8 cellular contexts compared by ENCODE assay signal in genomic region chr17:64216385-64217248, GRCh38. TPM values are rescaled to one million over a fixed set of nuclear protein-coding genes. Genes with fewer than 3 reads are reported as not detected.
A peak's percentile ranks its signal among the peaks of the same experiment; 100 is the strongest.
DNase-seq lines count a peak whose midpoint lies in the region; ATAC-seq, FAIRE-seq and TF ChIP-seq lines count a peak whose summit lies in the region.

No MANE protein-coding gene starts in this region.

- intact Hi-C loops in vagina (cut with DNase I) = no loop called here

- H3K27me3 ChIP-seq in vagina = no peaks in the 10 kb centered on the region

- H3K36me3 ChIP-seq in vagina = peaks cover 0 to 11% of the 10 kb centered on the region in 2 donors

- peaks cover 55% of the 10 kb centered on the region for H3K4me1 ChIP-seq in vagina

- H3K27ac ChIP-seq in angular gyrus (ENCODE audit: low read depth, low read length) = peak overlapping the region; percentile 52
- H3K27ac ChIP-seq in vagina = peak overlapping the region; percentile 54

- FAIRE-seq in D721Med (lab: Jason Lieb, UNC) = no peak
- no peak for FAIRE-seq in HTR-8/SVneo (lab: Jason Lieb, UNC)

- H3K4me3 ChIP-seq in vagina = no peak overlapping the region

- no peak for DNase-seq in D721Med (ENCODE audit: insufficient read length, low spot score)
- peak; percentile 61 for DNase-seq in left lobe of liver (ENCODE audit: low spot score)
- no peak for DNase-seq in vagina (ENCODE audit: extremely low spot score in 2 of 2)
- DNase-seq in Kasumi-1 (lab: John Stamatoyannopoulos, UW) = no peak
- DNase-seq in stimulated activated CD4-positive, alpha-beta T cell treated with anti-CD3 and anti-CD28 coated beads, Interleukin-4, amount 100 ng/mL, for 24 hours = no peak
- DNase-seq in HTR-8/SVneo (ENCODE audit: insufficient read length, low spot score) = no peak

- peak; percentile 78 for ATAC-seq in HG02870 (IDR thresholded peaks at IDR 0.05; ENCODE audit: unreplicated experiment)
- ATAC-seq in left lobe of liver = peak; percentile 84

- TF ChIP-seq CTCF in D721Med (IDR thresholded peaks at IDR 0.05; ENCODE audit: insufficient read depth, missing control alignments) (peak; percentile 26), vagina (IDR thresholded peaks at IDR 0.05) (no peak)

- TF ChIP-seq POLR2A in vagina (IDR thresholded peaks at IDR 0.05) = no peak

- H3K9me3 ChIP-seq in vagina = no peaks in the 10 kb centered on the region

RNA-seq across cellular contexts. Expression of gene TEX2, which starts 46.4 kb away (rescaled TPM):
- total RNA-seq in left lobe of liver (35.1 TPM), vagina (32.4 TPM)
